22 cellular contexts compared by ENCODE assay signal in genomic region chr5:96111080-96111756, GRCh38.
"Had no signal": no experiment of that assay in that cellular context is flagged by ENCODE, and none has a peak within 500 bp of the region (broad histone marks: within the 10 kb centered on the region; RNA-seq: fewer than 3 reads in every experiment).

No MANE protein-coding gene starts in this region.

- H3K9me3 ChIP-seq: colonic mucosa, neutrophil, pancreas, sigmoid colon, tibial nerve, uterus had no signal

- H3K9me3 Mint-ChIP-seq: central memory CD8-positive, alpha-beta T cell; mesothelial cell of epicardium; stimulated activated naive B cell treated with anti-CD40 and anti-IgM and Interleukin-4, amounts not matched to agents 10 μg/mL and 1 μg/mL and 100 μg/mL, for 72 hours had no signal

- H3K27ac Mint-ChIP-seq: endodermal cell; mesothelial cell of epicardium; stimulated activated naive B cell treated with anti-CD40 and anti-IgM and Interleukin-4, amounts not matched to agents 10 μg/mL and 1 μg/mL and 100 μg/mL, for 72 hours had no signal

- H3K4me3 ChIP-seq: colonic mucosa, lung, pancreas, sigmoid colon, tibial nerve, uterus had no signal

- ATAC-seq: natural killer cell treated with Interleukin-12 subunit alpha and Interleukin-12 subunit beta and Interleukin-15 and Interleukin-18, amount 100 ng/mL, for 72 hours; pancreas; stimulated activated naive B cell treated with anti-CD40 and anti-IgM and Interleukin-4, amounts not matched to agents 10 μg/mL and 1 μg/mL and 100 μg/mL, for 72 hours had no signal

- DNase-seq: activated naive CD4-positive, alpha-beta T cell treated with anti-CD3 and anti-CD28 coated beads, Interleukin-2, amount 50 U/mL, for 16 hours; aorta; colonic mucosa; endodermal cell; foreskin melanocyte; glutamatergic neuron; hippocampal formation; left colon; pancreas; sigmoid colon; stimulated activated CD4-positive, alpha-beta T cell treated with anti-CD3 and anti-CD28 coated beads, Interleukin-4, amount 100 ng/mL, for 4 hours; stimulated activated naive B cell treated with anti-CD40 and anti-IgM and Interleukin-4, amounts not matched to agents 10 μg/mL and 1 μg/mL and 100 μg/mL, for 72 hours; substantia nigra; uterus; WERI-Rb-1 had no signal

- H3K4me1 Mint-ChIP-seq: central memory CD8-positive, alpha-beta T cell; stimulated activated naive B cell treated with anti-CD40 and anti-IgM and Interleukin-4, amounts not matched to agents 10 μg/mL and 1 μg/mL and 100 μg/mL, for 72 hours had no signal

- H3K27ac ChIP-seq: colonic mucosa, epithelial cell of prostate, neutrophil, sigmoid colon, tibial nerve, uterus, WERI-Rb-1 had no signal

- H3K27me3 ChIP-seq: colonic mucosa, neutrophil, pancreas, sigmoid colon, tibial nerve, uterus had no signal

- H3K4me1 ChIP-seq: colonic mucosa, tibial nerve, uterus had no signal

- H3K4me3 Mint-ChIP-seq: central memory CD8-positive, alpha-beta T cell; endodermal cell; mesothelial cell of epicardium; stimulated activated naive B cell treated with anti-CD40 and anti-IgM and Interleukin-4, amounts not matched to agents 10 μg/mL and 1 μg/mL and 100 μg/mL, for 72 hours had no signal

- H3K36me3 ChIP-seq: colonic mucosa, neutrophil, pancreas, sigmoid colon, tibial nerve, uterus, WERI-Rb-1 had no signal

- H3K36me3 Mint-ChIP-seq: mesothelial cell of epicardium; stimulated activated naive B cell treated with anti-CD40 and anti-IgM and Interleukin-4, amounts not matched to agents 10 μg/mL and 1 μg/mL and 100 μg/mL, for 72 hours had no signal
